In genomic region chr9:22147818-22148573, GRCh38 we compare ENCODE assay signal across 10 cellular contexts.
DNase-seq lines count a peak whose midpoint lies in the region; ATAC-seq, FAIRE-seq and TF ChIP-seq lines count a peak whose summit lies in the region.
"Had no signal": no experiment of that assay in that cellular context is flagged by ENCODE, and none has a peak within 500 bp of the region (broad histone marks: within the 10 kb centered on the region; RNA-seq: fewer than 3 reads in every experiment).

No MANE protein-coding gene starts in this region.

- WGBS in mesodermal cell (ENCODE audit: insufficient coverage in 2 of 2), 2 experiments = 87 to 88% methylated on average over 6 of the region's 8 CpGs
- 62 to 65% methylated on average over 8 of the region's 8 CpGs for WGBS in esophagus squamous epithelium, 2 donors

- peak overlapping the region; percentile 61 for H3K9ac ChIP-seq in astrocyte (ENCODE audit: low read length)

- H3K27me3 ChIP-seq in astrocyte (ENCODE audit: insufficient read depth, low read length) (no peaks in the 10 kb centered on the region), esophagus squamous epithelium (no peaks in the 10 kb centered on the region)

- H3K36me3 ChIP-seq in astrocyte (ENCODE audit: insufficient read depth, low read length) (no peaks in the 10 kb centered on the region), mesodermal cell (ENCODE audit: control insufficient read depth, insufficient read depth, low read length) (no peaks in the 10 kb centered on the region), esophagus squamous epithelium (no peaks in the 10 kb centered on the region)

- no peak overlapping the region for H3K4me3 Mint-ChIP-seq in astrocyte (ENCODE audit: unreplicated experiment)

- no peaks in the 10 kb centered on the region for H3K9me3 ChIP-seq in astrocyte (ENCODE audit: insufficient read depth, low read depth, low read length)
- no peaks in the 10 kb centered on the region for H3K9me3 ChIP-seq in mesodermal cell (ENCODE audit: control insufficient read depth, low read length)
- no peaks in the 10 kb centered on the region for H3K9me3 ChIP-seq in esophagus squamous epithelium

- DNase-seq in AG10803 (ENCODE audit: low read depth) (peak; percentile 73), astrocyte (ENCODE audit: low read depth) (peak; percentile 100), NCI-H2029 (lab: John Stamatoyannopoulos, UW) (no peak), esophagus squamous epithelium (lab: John Stamatoyannopoulos, UW) (no peak)
- DNase-seq: NCI-H187 treated with DMSO at 0.1 percent for 48 hours, nucleus accumbens had no signal

- no peaks in the 10 kb centered on the region for H3K79me2 ChIP-seq in astrocyte (ENCODE audit: insufficient read depth, low read length)

- H3K4me2 ChIP-seq in astrocyte (ENCODE audit: low read length) = peak overlapping the region; percentile 54

- TF ChIP-seq CTCF in AG10803 (conservative IDR thresholded peaks at IDR 0.05; ENCODE audit: low read length) = no peak
- TF ChIP-seq CTCF in astrocyte (IDR thresholded peaks at IDR 0.05; ENCODE audit: insufficient read depth, low read depth, low read length) = no peak
- no peak for TF ChIP-seq CTCF in esophagus squamous epithelium (IDR thresholded peaks at IDR 0.05)

- intact Hi-C loops in esophagus squamous epithelium (cut with DNase I) = no loop called here

- TF ChIP-seq POLR2A in esophagus squamous epithelium (IDR thresholded peaks at IDR 0.05) = no peak

- H3K4me1 Mint-ChIP-seq in astrocyte (ENCODE audit: low read depth, unreplicated experiment) = peaks cover 22% of the 10 kb centered on the region

- H3K27ac ChIP-seq in astrocyte (ENCODE audit: low read depth, low read length) = peak overlapping the region; percentile 88
- peak overlapping the region; percentile 78 for H3K27ac ChIP-seq in mesodermal cell (ENCODE audit: low read depth, low read length, severe bottlenecking)
- H3K27ac ChIP-seq in esophagus squamous epithelium = peak overlapping the region in 1 of 4 donors; percentile 31

- peak overlapping the region; percentile 31 for H3K27ac Mint-ChIP-seq in astrocyte (ENCODE audit: unreplicated experiment)

- H3K9me3 Mint-ChIP-seq in astrocyte (ENCODE audit: unreplicated experiment) = no peaks in the 10 kb centered on the region

- H3K4me1 ChIP-seq in astrocyte (ENCODE audit: insufficient read depth, low read length) (peaks cover 24% of the 10 kb centered on the region), mesodermal cell (ENCODE audit: control insufficient read depth, insufficient read depth, low read length, poor library complexity, severe bottlenecking) (peaks cover 28% of the 10 kb centered on the region), esophagus squamous epithelium (peaks cover 0 to 13% (median 7%) of the 10 kb centered on the region in 3 donors)

- peak overlapping the region; percentile 35 for H2AFZ ChIP-seq in astrocyte (ENCODE audit: low read depth, low read length)

- FAIRE-seq in astrocyte (lab: Jason Lieb, UNC) = peak; percentile 96

- H4K20me1 ChIP-seq in astrocyte (ENCODE audit: insufficient read depth, low read length) = no peaks in the 10 kb centered on the region

- H3K27me3 Mint-ChIP-seq in astrocyte (ENCODE audit: low read depth, unreplicated experiment) = no peaks in the 10 kb centered on the region

- H3K4me3 ChIP-seq in AG10803 (ENCODE audit: low read length) (no peak overlapping the region), astrocyte (ENCODE audit: insufficient read depth, low read depth, low read length) (no peak overlapping the region), mesodermal cell (ENCODE audit: extremely low read depth, insufficient read depth, low read length, poor library complexity, severe bottlenecking) (no peak overlapping the region), esophagus squamous epithelium (no peak overlapping the region)

- no peaks in the 10 kb centered on the region for H3K36me3 Mint-ChIP-seq in astrocyte (ENCODE audit: low read depth, unreplicated experiment)

- peak; percentile 65 for ATAC-seq in HG03565 (IDR thresholded peaks at IDR 0.05; ENCODE audit: unreplicated experiment)
- ATAC-seq in HG02623 (IDR thresholded peaks at IDR 0.05; ENCODE audit: unreplicated experiment) = no peak
- no peak for ATAC-seq in GM19467 (IDR thresholded peaks at IDR 0.05; ENCODE audit: unreplicated experiment)

Comparison
In these comparisons a context has a peak if more than half of its experiments do, and no peak if none do; other contexts are left out.
1. DNase-seq: peak in AG10803 (single experiment) and astrocyte (single experiment); none in NCI-H2029 (single experiment) and esophagus squamous epithelium (single experiment).